ENCODE assay signal across 28 cellular contexts in the genomic region with DNA sequence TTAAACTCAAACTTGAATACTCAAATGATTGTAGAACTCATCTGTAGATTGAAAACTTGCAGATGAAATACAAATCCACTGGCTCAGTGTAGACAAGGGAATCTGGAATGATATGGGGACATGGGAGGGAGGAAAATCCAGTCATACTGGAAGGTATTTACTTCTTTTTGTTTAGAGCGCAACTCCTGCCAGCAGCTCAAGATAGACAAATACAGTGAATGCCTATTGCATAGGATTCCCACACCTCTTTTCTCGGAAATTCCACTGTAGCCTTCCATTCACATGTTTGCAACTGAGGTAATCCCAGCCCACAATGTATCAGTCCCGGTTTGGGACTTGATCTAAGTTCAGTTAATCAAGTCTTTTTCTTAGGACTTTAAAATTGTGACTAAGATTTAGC.
"Had no signal": no experiment of that assay in that cellular context is flagged by ENCODE, and none has a peak within 500 bp of the region (broad histone marks: within the 10 kb centered on the region; RNA-seq: fewer than 3 reads in every experiment).

No MANE protein-coding gene starts in this region.

- FAIRE-seq: urothelium cell line had no signal

- H3K27me3 Mint-ChIP-seq: stimulated activated memory B cell treated with anti-CD40 and anti-IgM and Interleukin-4, amounts not matched to agents 10 μg/mL and 1 μg/mL and 100 μg/mL, for 72 hours; stimulated activated naive B cell treated with anti-CD40 and anti-IgM and Interleukin-4, amounts not matched to agents 10 μg/mL and 1 μg/mL and 100 μg/mL, for 72 hours; stimulated activated naive CD8-positive, alpha-beta T cell treated with anti-CD3 and anti-CD28 coated beads, Interleukin-15, amount 100 ng/mL, for 72 hours; stimulated activated naive CD8-positive, alpha-beta T cell treated with anti-CD3 and anti-CD28 coated beads, Interleukin-15, Interleukin-2, amounts not matched to agents 100 ng/mL and 50 ng/mL, for 24 hours; type B pancreatic cell had no signal

- ATAC-seq: stimulated activated effector memory CD8-positive, alpha-beta T cell treated with anti-CD3 and anti-CD28 coated beads, Interleukin-12 subunit alpha, Interleukin-12 subunit beta, amount 100 ng/mL, for 72 hours; stimulated activated memory B cell treated with anti-CD40 and anti-IgM and Interleukin-4, amounts not matched to agents 10 μg/mL and 1 μg/mL and 100 μg/mL, for 72 hours; stimulated activated naive B cell treated with anti-CD40 and anti-IgM and Interleukin-4, amounts not matched to agents 10 μg/mL and 1 μg/mL and 100 μg/mL, for 72 hours; stimulated activated naive CD8-positive, alpha-beta T cell treated with anti-CD3 and anti-CD28 coated beads, Interleukin-15, amount 100 ng/mL, for 72 hours; stimulated activated naive CD8-positive, alpha-beta T cell treated with anti-CD3 and anti-CD28 coated beads, Interleukin-15, Interleukin-2, amounts not matched to agents 100 U/mL and 50 U/mL, for 24 hours; upper lobe of right lung had no signal

- DNase-seq: stimulated activated CD4-positive, alpha-beta T cell treated with anti-CD3 and anti-CD28 coated beads, Interleukin-2, amount 100 ng/mL, for 48 hours; stimulated activated CD4-positive, alpha-beta T cell treated with anti-CD3 and anti-CD28 coated beads, Interleukin-4, amount 100 ng/mL, for 1 hour; stimulated activated CD4-positive, alpha-beta T cell treated with anti-CD3 and anti-CD28 coated beads, Interleukin-4, amount 100 ng/mL, for 24 hours; stimulated activated CD4-positive, alpha-beta T cell treated with anti-CD3 and anti-CD28 coated beads, Interleukin-4, amount 100 ng/mL, for 4 hours; stimulated activated CD8-positive, alpha-beta memory T cell treated with anti-CD3 and anti-CD28 coated beads, Interleukin-4, amount 100 ng/mL, for 48 hours; stimulated activated naive B cell treated with anti-CD40 and anti-IgM and Interleukin-4, amounts not matched to agents 10 μg/mL and 1 μg/mL and 100 μg/mL, for 72 hours; stimulated activated naive CD4-positive, alpha-beta T cell; stimulated activated naive CD4-positive, alpha-beta T cell treated with Interleukin-2 at 50 U/mL for 16 hours; stimulated activated naive CD8-positive, alpha-beta T cell treated with anti-CD3 and anti-CD28 coated beads, Interleukin-15, amount 100 ng/mL, for 72 hours; stimulated activated naive CD8-positive, alpha-beta T cell treated with anti-CD3 and anti-CD28 coated beads, Interleukin-15, Interleukin-2, amounts not matched to agents 100 U/mL and 50 U/mL, for 24 hours; stomach; substantia nigra; testis; thyroid gland; tibial artery; transverse colon; uterus had no signal

- H3K36me3 ChIP-seq: stomach, suprapubic skin, thoracic aorta, thyroid gland, tibial artery, tibial nerve, transverse colon, upper lobe of left lung, upper lobe of right lung, uterus, vagina had no signal

- H3K27ac ChIP-seq: stomach, suprapubic skin, testis, thoracic aorta, thyroid gland, tibial artery, tibial nerve, transverse colon, upper lobe of left lung, upper lobe of right lung, uterus, vagina had no signal

- H3K27ac Mint-ChIP-seq: stimulated activated effector memory CD8-positive, alpha-beta T cell treated with anti-CD3 and anti-CD28 coated beads, Interleukin-12 subunit alpha, Interleukin-12 subunit beta, amount 100 ng/mL, for 72 hours; stimulated activated memory B cell treated with anti-CD40 and anti-IgM and Interleukin-4, amounts not matched to agents 10 μg/mL and 1 μg/mL and 100 μg/mL, for 72 hours; stimulated activated naive B cell treated with anti-CD40 and anti-IgM and Interleukin-4, amounts not matched to agents 10 μg/mL and 1 μg/mL and 100 μg/mL, for 72 hours; stimulated activated naive CD8-positive, alpha-beta T cell treated with anti-CD3 and anti-CD28 coated beads, Interleukin-15, amount 100 ng/mL, for 72 hours; stimulated activated naive CD8-positive, alpha-beta T cell treated with anti-CD3 and anti-CD28 coated beads, Interleukin-15, Interleukin-2, amounts not matched to agents 100 ng/mL and 50 ng/mL, for 24 hours; type B pancreatic cell had no signal

- H3K27me3 ChIP-seq: stomach, suprapubic skin, testis, thyroid gland, tibial artery, tibial nerve, transverse colon, upper lobe of left lung, upper lobe of right lung, uterus, vagina had no signal

- H3K9me3 Mint-ChIP-seq: type B pancreatic cell had no signal

- H3K9me3 ChIP-seq: suprapubic skin, testis, thyroid gland, tibial artery, upper lobe of right lung, uterus, vagina had no signal

- H3K4me3 ChIP-seq: stomach, suprapubic skin, testis, thoracic aorta, thyroid gland, tibial artery, tibial nerve, transverse colon, upper lobe of left lung, upper lobe of right lung, uterus, vagina had no signal

- H3K4me3 Mint-ChIP-seq: stimulated activated effector memory CD8-positive, alpha-beta T cell treated with anti-CD3 and anti-CD28 coated beads, Interleukin-12 subunit alpha, Interleukin-12 subunit beta, amount 100 ng/mL, for 72 hours; stimulated activated memory B cell treated with anti-CD40 and anti-IgM and Interleukin-4, amounts not matched to agents 10 μg/mL and 1 μg/mL and 100 μg/mL, for 72 hours; stimulated activated naive B cell treated with anti-CD40 and anti-IgM and Interleukin-4, amounts not matched to agents 10 μg/mL and 1 μg/mL and 100 μg/mL, for 72 hours; stimulated activated naive CD8-positive, alpha-beta T cell treated with anti-CD3 and anti-CD28 coated beads, Interleukin-15, amount 100 ng/mL, for 72 hours; stimulated activated naive CD8-positive, alpha-beta T cell treated with anti-CD3 and anti-CD28 coated beads, Interleukin-15, Interleukin-2, amounts not matched to agents 100 ng/mL and 50 ng/mL, for 24 hours; type B pancreatic cell had no signal

- H3K4me1 Mint-ChIP-seq: stimulated activated effector memory CD8-positive, alpha-beta T cell treated with anti-CD3 and anti-CD28 coated beads, Interleukin-12 subunit alpha, Interleukin-12 subunit beta, amount 100 ng/mL, for 72 hours; stimulated activated memory B cell treated with anti-CD40 and anti-IgM and Interleukin-4, amounts not matched to agents 10 μg/mL and 1 μg/mL and 100 μg/mL, for 72 hours; stimulated activated naive CD8-positive, alpha-beta T cell treated with anti-CD3 and anti-CD28 coated beads, Interleukin-15, amount 100 ng/mL, for 72 hours had no signal

- H3K36me3 Mint-ChIP-seq: stimulated activated effector memory CD8-positive, alpha-beta T cell treated with anti-CD3 and anti-CD28 coated beads, Interleukin-12 subunit alpha, Interleukin-12 subunit beta, amount 100 ng/mL, for 72 hours; stimulated activated memory B cell treated with anti-CD40 and anti-IgM and Interleukin-4, amounts not matched to agents 10 μg/mL and 1 μg/mL and 100 μg/mL, for 72 hours; type B pancreatic cell had no signal

- H3K4me1 ChIP-seq: stomach, suprapubic skin, testis, thyroid gland, tibial artery, tibial nerve, transverse colon, upper lobe of left lung, upper lobe of right lung, uterus, vagina had no signal
